Comparison of ENCODE assay signal across 1 cellular context in genomic region chrX:12950851-12951589, GRCh38.
A peak's percentile ranks its signal among the peaks of the same experiment; 100 is the strongest.
TF ChIP-seq lines count a peak whose summit lies in the region.

No MANE protein-coding gene starts in this region.

TF ChIP-seq in K562, 482 proteins besides CTCF, POLR2A, EP300 and RAD21 (continued from another document and continues in another):
- TF ChIP-seq CHD7 (IDR thresholded peaks at IDR 0.05; ENCODE audit: low read depth, low read length) (no peak), HEY1 (CRISPR knock-in tag; IDR thresholded peaks at IDR 0.05; ENCODE audit: borderline replicate concordance) (no peak), ZSCAN32 (CRISPR knock-in tag; IDR thresholded peaks at IDR 0.05) (no peak), SFPQ (IDR thresholded peaks at IDR 0.05; ENCODE audit: low read depth, low read length) (no peak), ZBTB33 (CRISPR knock-in tag; IDR thresholded peaks at IDR 0.05) (peak; percentile 91), KDM5B (IDR thresholded peaks at IDR 0.05; ENCODE audit: insufficient replicate concordance, low read depth, low read length) (no peak), XRCC4 (IDR thresholded peaks at IDR 0.05; ENCODE audit: extremely low read depth, insufficient read depth, insufficient read length) (no peak), ATF2 (CRISPR knock-in tag; IDR thresholded peaks at IDR 0.05) (no peak), TCF15 (CRISPR knock-in tag; IDR thresholded peaks at IDR 0.05) (no peak), FOXK1 (CRISPR knock-in tag; IDR thresholded peaks at IDR 0.05; ENCODE audit: borderline replicate concordance) (no peak), CBX1 (IDR thresholded peaks at IDR 0.05; ENCODE audit: low read depth) (no peak), CGGBP1 (CRISPR knock-in tag; IDR thresholded peaks at IDR 0.05) (no peak), ZNF41 (CRISPR knock-in tag; conservative IDR thresholded peaks at IDR 0.05) (no peak), THRB (CRISPR knock-in tag; conservative IDR thresholded peaks at IDR 0.05) (no peak), ZNF354B (CRISPR knock-in tag; IDR thresholded peaks at IDR 0.05) (no peak), NR2F6 (CRISPR knock-in tag; IDR thresholded peaks at IDR 0.05) (no peak), TRIM24 (IDR thresholded peaks at IDR 0.05) (0 out of 4 replicates have a peak, but pooled peaks of 1 of the 2 experiments have one; percentile 13), CCAR2 (IDR thresholded peaks at IDR 0.05; ENCODE audit: low read depth, low read length) (no peak), MLX (CRISPR knock-in tag; conservative IDR thresholded peaks at IDR 0.05) (no peak), STAT6 (CRISPR knock-in tag; IDR thresholded peaks at IDR 0.05) (no peak), POLR2B (IDR thresholded peaks at IDR 0.05; ENCODE audit: low read depth, partially characterized antibody) (no peak), TSC22D4 (tag; IDR thresholded peaks at IDR 0.05) (no peak), TFAP4 (CRISPR knock-in tag; IDR thresholded peaks at IDR 0.05; ENCODE audit: borderline replicate concordance) (no peak; the same call in 1 of the 2 replicates), HNRNPLL (IDR thresholded peaks at IDR 0.05; ENCODE audit: low read depth, low read length, poor library complexity, severe bottlenecking) (no peak), RBM17 (IDR thresholded peaks at IDR 0.05; ENCODE audit: borderline replicate concordance, low read depth, low read length) (no peak), FOXA1 (IDR thresholded peaks at IDR 0.05; ENCODE audit: borderline replicate concordance) (no peak), ZNF408 (CRISPR knock-in tag; IDR thresholded peaks at IDR 0.05; ENCODE audit: low read depth) (no peak), RHOXF2B (CRISPR knock-in tag; conservative IDR thresholded peaks at IDR 0.05) (no peak), NFRKB (IDR thresholded peaks at IDR 0.05; ENCODE audit: low read depth) (peak; percentile 54; the same call in 1 of the 2 replicates), ZNF316 (IDR thresholded peaks at IDR 0.05) (no peak), DMBX1 (CRISPR knock-in tag; IDR thresholded peaks at IDR 0.05; ENCODE audit: borderline replicate concordance) (no peak; the same call in 1 of the 2 replicates), ZSCAN29 (IDR thresholded peaks at IDR 0.05) (no peak), LEF1 (IDR thresholded peaks at IDR 0.05) (no peak)
